13 cellular contexts compared by ENCODE assay signal in genomic region chr19:16702123-16702522, GRCh38. TPM values are rescaled to one million over a fixed set of nuclear protein-coding genes. Genes with fewer than 3 reads are reported as not detected.
DNase-seq lines count a peak whose midpoint lies in the region; ATAC-seq, FAIRE-seq and TF ChIP-seq lines count a peak whose summit lies in the region.
"Had no signal": no experiment of that assay in that cellular context is flagged by ENCODE, and none has a peak within 500 bp of the region (broad histone marks: within the 10 kb centered on the region; RNA-seq: fewer than 3 reads in every experiment).

No MANE protein-coding gene starts in this region.

- no peaks in the 10 kb centered on the region for H3K4me1 ChIP-seq in foreskin keratinocyte
- no peaks in the 10 kb centered on the region for H3K4me1 ChIP-seq in sigmoid colon
- H3K4me1 ChIP-seq: HAP-1 had no signal

- H3K9me3 ChIP-seq in SK-N-MC (ENCODE audit: low read depth, low read length) (no peaks in the 10 kb centered on the region), sigmoid colon (no peaks in the 10 kb centered on the region)
- H3K9me3 ChIP-seq: HAP-1 had no signal

- 65 to 66% methylated on average over 6 of the region's 6 CpGs for WGBS in sigmoid colon, 2 donors

- intact Hi-C loops in sigmoid colon (cut with DNase I): no loop called here

- H3K4me3 ChIP-seq in SK-N-MC (no peak overlapping the region), sigmoid colon (no peak overlapping the region)
- H3K4me3 ChIP-seq: HAP-1 had no signal

- ATAC-seq in foreskin keratinocyte: peak; percentile 58
- ATAC-seq: PC-3 had no signal

- no peaks in the 10 kb centered on the region for H3K36me3 ChIP-seq in SK-N-MC (ENCODE audit: insufficient read depth, low read length)
- H3K36me3 ChIP-seq in sigmoid colon: no peaks in the 10 kb centered on the region
- H3K36me3 ChIP-seq: HAP-1 had no signal

- H3K27ac ChIP-seq in SK-N-MC (no peak overlapping the region), foreskin keratinocyte (no peak overlapping the region), sigmoid colon (peak overlapping the region in 1 of 4 donors; percentile 8)

- DNase-seq in GOT3 (lab: John Stamatoyannopoulos, UW): peak; percentile 11
- DNase-seq in SK-N-MC (ENCODE audit: low read depth, low spot score): peak; percentile 55
- DNase-seq in foreskin keratinocyte: peak; percentile 85 to 87
- peak; percentile 70 for DNase-seq in sigmoid colon
- DNase-seq in DMS79 (lab: John Stamatoyannopoulos, UW): no peak
- no peak for DNase-seq in SIG-M5 (lab: John Stamatoyannopoulos, UW)
- no peak for DNase-seq in GM12891 (ENCODE audit: insufficient read length, low spot score)
- no peak for DNase-seq in NCI-H1092 (lab: John Stamatoyannopoulos, UW)
- DNase-seq: activated B cell treated with CpG ODN at 0.5 μM for 24 hours, DND-41, PC-3 had no signal

- no peak for TF ChIP-seq EP300 in sigmoid colon (IDR thresholded peaks at IDR 0.05)

- TF ChIP-seq CTCF in foreskin keratinocyte (conservative IDR thresholded peaks at IDR 0.05) (no peak), sigmoid colon (IDR thresholded peaks at IDR 0.05) (no peak)

- FAIRE-seq in GM12891 (lab: Jason Lieb, UNC): no peak
- FAIRE-seq: islet of Langerhans had no signal

- H3K9ac ChIP-seq in SK-N-MC (ENCODE audit: insufficient read length): no peak overlapping the region

- TF ChIP-seq POLR2A in sigmoid colon (IDR thresholded peaks at IDR 0.05) (no peak), GM12891 (IDR thresholded peaks at IDR 0.05; ENCODE audit: low read depth, low read length) (no peak)

- H3K27me3 ChIP-seq in foreskin keratinocyte (peaks cover 6% of the 10 kb centered on the region), sigmoid colon (no peaks in the 10 kb centered on the region)

TF ChIP-seq in GM12891, 5 proteins besides CTCF, POLR2A, EP300 and RAD21:
- no peak for TF ChIP-seq TAF1 (IDR thresholded peaks at IDR 0.05; ENCODE audit: low read depth, low read length)

RNA-seq across cellular contexts. Expression of gene NWD1, which starts 17.5 kb away (rescaled TPM):
- total RNA-seq in foreskin keratinocyte (0.21 and 0.24 TPM in 2 replicates), sigmoid colon (under 1 TPM in 1 of 4 donors, not detected in 3; under 0.01 TPM)
- polyA plus RNA-seq in foreskin keratinocyte (0.08 and 0.10 TPM in 2 replicates), sigmoid colon (under 1 TPM in 2 of 3 donors, not detected in 1; under 0.01 to 0.07 TPM)
- 0.03 TPM for polyA plus RNA-seq in GM12891 (2012; ENCODE audit: low read depth, missing spikeins)

RNA-seq across cellular contexts. Expression of gene TMEM38A, which starts 41.2 kb away (rescaled TPM):
- 1.3 and 1.6 TPM in 2 replicates for total RNA-seq in foreskin keratinocyte
- polyA plus RNA-seq in foreskin keratinocyte: 1.3 TPM in 2 replicates
- 1 to 10 TPM; 2.3 to 7.5 (median 4.2) TPM for total RNA-seq in sigmoid colon
- 1 to 10 TPM; 1.2 to 5.5 (median 2.3) TPM for polyA plus RNA-seq in sigmoid colon
- 14.0 TPM for polyA plus RNA-seq in GM12891 (2012; ENCODE audit: low read depth, missing spikeins)

RNA-seq across cellular contexts. Expression of gene SMIM7, which starts 42.2 kb away (rescaled TPM):
- total RNA-seq in foreskin keratinocyte: 58.2 and 61.8 TPM in 2 replicates
- 72.7 and 75.8 TPM in 2 replicates for polyA plus RNA-seq in foreskin keratinocyte
- total RNA-seq in sigmoid colon: 100 to 1,000 TPM in 2 of 4 donors, 10 to 100 TPM in 2; 65.2 to 110 (median 86.2) TPM
- 10 to 100 TPM; 82.5 to 99.7 (median 88.5) TPM for polyA plus RNA-seq in sigmoid colon
- polyA plus RNA-seq in GM12891 (2012; ENCODE audit: low read depth, missing spikeins): 39.3 TPM

Comparison
In these comparisons a context has a peak if more than half of its experiments do, and no peak if none do; other contexts are left out.
1. DNase-seq: peak in GOT3 (single experiment), SK-N-MC (single experiment), foreskin keratinocyte (2 of 2) and sigmoid colon (single experiment); none in DMS79 (single experiment), SIG-M5 (single experiment), GM12891 (single experiment) and NCI-H1092 (single experiment).